In genomic region chr3:186946756-186947375, GRCh38 we compare ENCODE assay signal across 11 cellular contexts. TPM values are rescaled to one million over a fixed set of nuclear protein-coding genes. Genes with fewer than 3 reads are reported as not detected.
DNase-seq lines count a peak whose midpoint lies in the region; ATAC-seq and TF ChIP-seq lines count a peak whose summit lies in the region.
"Had no signal": no experiment of that assay in that cellular context is flagged by ENCODE, and none has a peak within 500 bp of the region (broad histone marks: within the 10 kb centered on the region; RNA-seq: fewer than 3 reads in every experiment).

No MANE protein-coding gene starts in this region.

- H3K14ac ChIP-seq in H9 (ENCODE audit: insufficient read depth, low read length) = no peak overlapping the region

- no peak overlapping the region for H2AK5ac ChIP-seq in H9 (ENCODE audit: insufficient read length, low read length)

- H3K27me3 ChIP-seq in H9 (ENCODE audit: insufficient read depth, low read length) (no peaks in the 10 kb centered on the region; the same call in 1 of the 2 replicates), gastroesophageal sphincter (no peaks in the 10 kb centered on the region)

- peaks cover 4% of the 10 kb centered on the region; the same call in 1 of the 2 replicates for H3K79me2 ChIP-seq in H9 (ENCODE audit: insufficient read depth, low read length)

- peaks cover 66% of the 10 kb centered on the region for H3K36me3 Mint-ChIP-seq in activated T-helper 1 cell treated with anti-CD3 and anti-CD28 coated beads, Interleukin-12 subunit alpha, Interleukin-12 subunit beta, Interleukin-2, Interleukin-4 antibody, amounts not matched to agents 30 ng/mL and 10 ng/mL and 1 ng/mL, durations not matched to agents 14 hours and 24 hours and 36 hours (ENCODE audit: low read depth)
- H3K36me3 Mint-ChIP-seq in H9 (ENCODE audit: insufficient read depth in 1 of 3, low read depth in 3 of 3) = peaks cover 75 to 84% (median 79%) of the 10 kb centered on the region in 3 experiments

- H3K4me1 Mint-ChIP-seq in activated T-helper 1 cell treated with anti-CD3 and anti-CD28 coated beads, Interleukin-12 subunit alpha, Interleukin-12 subunit beta, Interleukin-2, Interleukin-4 antibody, amounts not matched to agents 30 ng/mL and 10 ng/mL and 1 ng/mL, durations not matched to agents 14 hours and 24 hours and 36 hours (ENCODE audit: low read depth) = peaks cover 56% of the 10 kb centered on the region
- H3K4me1 Mint-ChIP-seq in H9 = peaks cover 43 to 46% of the 10 kb centered on the region in 2 experiments

- DNase-seq in ELF-1 (ENCODE audit: low read depth, low spot score) = peak; percentile 70
- DNase-seq in activated T-helper 1 cell treated with anti-CD3 and anti-CD28 coated beads, Interleukin-12 subunit alpha, Interleukin-12 subunit beta, Interleukin-2, Interleukin-4 antibody, amounts not matched to agents 30 ng/mL and 10 ng/mL and 1 ng/mL, durations not matched to agents 14 hours and 24 hours and 36 hours (ENCODE audit: low spot score) = no peak
- no peak for DNase-seq in H9
- no peak for DNase-seq in midbrain (lab: John Stamatoyannopoulos, UW)
- DNase-seq: mesenchymal stem cell; NCI-H446; stimulated activated naive CD4-positive, alpha-beta T cell had no signal

- H3K9ac ChIP-seq in H9 (ENCODE audit: extremely low read depth, insufficient read length, low read length) = no peak overlapping the region

- H3K36me3 ChIP-seq in gastroesophageal sphincter = peaks cover 0 to 4% of the 10 kb centered on the region in 2 donors

- H4K8ac ChIP-seq in H9 (replicated peaks; ENCODE audit: insufficient read length, low read depth, low read length) = no peak overlapping the region

- H3K4me3 Mint-ChIP-seq in activated T-helper 1 cell treated with anti-CD3 and anti-CD28 coated beads, Interleukin-12 subunit alpha, Interleukin-12 subunit beta, Interleukin-2, Interleukin-4 antibody, amounts not matched to agents 30 ng/mL and 10 ng/mL and 1 ng/mL, durations not matched to agents 14 hours and 24 hours and 36 hours = no peak overlapping the region
- H3K4me3 Mint-ChIP-seq in H9 = no peak overlapping the region

- no peak overlapping the region for H3K27ac ChIP-seq in H9 (ENCODE audit: insufficient read length, low read depth, low read length)
- no peak overlapping the region for H3K27ac ChIP-seq in gastroesophageal sphincter

- H3K4ac ChIP-seq in H9 (ENCODE audit: low read depth, low read length) = no peak overlapping the region

- H3K4me3 ChIP-seq in gastroesophageal sphincter = no peak overlapping the region

- ATAC-seq in GM18909 (IDR thresholded peaks at IDR 0.05; ENCODE audit: poor library complexity, unreplicated experiment) = peak; percentile 85
- peak; percentile 69 for ATAC-seq in HG02870 (IDR thresholded peaks at IDR 0.05; ENCODE audit: unreplicated experiment)
- no peak for ATAC-seq in HG03457 (IDR thresholded peaks at IDR 0.05; ENCODE audit: unreplicated experiment)
- ATAC-seq in gastroesophageal sphincter = no peak

- H3K4me1 ChIP-seq in H9 (ENCODE audit: insufficient read depth, low read length) = no peaks in the 10 kb centered on the region
- peaks cover 0 to 9% (median 0%) of the 10 kb centered on the region in 3 donors for H3K4me1 ChIP-seq in gastroesophageal sphincter

- no peaks in the 10 kb centered on the region for H3K79me1 ChIP-seq in H9 (ENCODE audit: insufficient read depth, low read depth, low read length, poor library complexity, severe bottlenecking)

- no peak overlapping the region for H3K23ac ChIP-seq in H9 (ENCODE audit: insufficient read length, low read depth, low read length)

- H4K91ac ChIP-seq in H9 (ENCODE audit: insufficient read length, low read depth, low read length) = no peak overlapping the region

- intact Hi-C loops in activated T-helper 1 cell treated with anti-CD3 and anti-CD28 coated beads, Interleukin-12 subunit alpha, Interleukin-12 subunit beta, Interleukin-2, Interleukin-4 antibody, amounts not matched to agents 30 ng/mL and 10 ng/mL and 1 ng/mL, durations not matched to agents 14 hours and 24 hours and 36 hours (cut with micrococcal nuclease) = no loop called here

- H3K27me3 Mint-ChIP-seq in activated T-helper 1 cell treated with anti-CD3 and anti-CD28 coated beads, Interleukin-12 subunit alpha, Interleukin-12 subunit beta, Interleukin-2, Interleukin-4 antibody, amounts not matched to agents 30 ng/mL and 10 ng/mL and 1 ng/mL, durations not matched to agents 14 hours and 24 hours and 36 hours (ENCODE audit: insufficient read depth) = no peaks in the 10 kb centered on the region
- H3K27me3 Mint-ChIP-seq in H9 (ENCODE audit: low read depth) = no peaks in the 10 kb centered on the region

- H3T11ph ChIP-seq in H9 (ENCODE audit: low read length) = no peak overlapping the region

- no CpG with 5 or more reads among the region's 9 CpGs for whole genome bisulfite sequencing in H9 (ENCODE audit: extremely low coverage, insufficient read length, low lambda C conversion rate)
- WGBS in gastroesophageal sphincter (ENCODE audit: low coverage in 1 of 2), 2 donors = 84 to 86% methylated on average over 5 to 8 of the region's 9 CpGs

- H3K9me3 ChIP-seq in H9 (ENCODE audit: control insufficient read depth, low read depth, low read length) (no peaks in the 10 kb centered on the region), gastroesophageal sphincter (peaks cover 0 to 5% (median 0%) of the 10 kb centered on the region in 3 donors)

- no peak overlapping the region for H2BK15ac ChIP-seq in H9 (ENCODE audit: low read depth, low read length)

- H2AFZ ChIP-seq in H9 (ENCODE audit: low read length) = no peak overlapping the region

- no peak for TF ChIP-seq EP300 in gastroesophageal sphincter (IDR thresholded peaks at IDR 0.05)

- TF ChIP-seq CTCF in H9 (conservative IDR thresholded peaks at IDR 0.05) (no peak), gastroesophageal sphincter (IDR thresholded peaks at IDR 0.05) (no peak)

- H3K56ac ChIP-seq in H9 (ENCODE audit: insufficient read length, low read depth, low read length) = no peak overlapping the region

- no peak overlapping the region for H3K4me2 ChIP-seq in H9 (ENCODE audit: insufficient read depth, insufficient read length, low read length)

- H3K18ac ChIP-seq in H9 (ENCODE audit: insufficient read length, low read depth, low read length) = no peak overlapping the region

- peaks cover 6% of the 10 kb centered on the region for H3K9me3 Mint-ChIP-seq in activated T-helper 1 cell treated with anti-CD3 and anti-CD28 coated beads, Interleukin-12 subunit alpha, Interleukin-12 subunit beta, Interleukin-2, Interleukin-4 antibody, amounts not matched to agents 30 ng/mL and 10 ng/mL and 1 ng/mL, durations not matched to agents 14 hours and 24 hours and 36 hours
- peaks cover 0 to 5% of the 10 kb centered on the region in 2 experiments; a peak in 3 of 5 replicates for H3K9me3 Mint-ChIP-seq in H9

- no peak overlapping the region for H4K5ac ChIP-seq in H9 (ENCODE audit: insufficient read length, low read depth, low read length)

- no peaks in the 10 kb centered on the region for H3K23me2 ChIP-seq in H9 (ENCODE audit: insufficient read length, low read depth, low read length, poor library complexity, severe bottlenecking)

- H4K20me1 ChIP-seq in H9 (ENCODE audit: control insufficient read depth, insufficient read depth, insufficient read length) = peaks cover 4% of the 10 kb centered on the region

- TF ChIP-seq POLR2A in gastroesophageal sphincter (IDR thresholded peaks at IDR 0.05) = no peak

- H2BK12ac ChIP-seq in H9 (ENCODE audit: insufficient read length, low read depth, low read length) = no peak overlapping the region

- no peak overlapping the region for H2BK20ac ChIP-seq in H9 (ENCODE audit: low read depth, low read length, poor library complexity, severe bottlenecking)

- peak overlapping the region; percentile 4 for H3K27ac Mint-ChIP-seq in activated T-helper 1 cell treated with anti-CD3 and anti-CD28 coated beads, Interleukin-12 subunit alpha, Interleukin-12 subunit beta, Interleukin-2, Interleukin-4 antibody, amounts not matched to agents 30 ng/mL and 10 ng/mL and 1 ng/mL, durations not matched to agents 14 hours and 24 hours and 36 hours
- peak overlapping the region in 1 of 3 experiments; percentile 51; a peak in 4 of 7 replicates for H3K27ac Mint-ChIP-seq in H9

- H2BK5ac ChIP-seq in H9 (ENCODE audit: insufficient read length, low read length) = no peak overlapping the region

- H2BK120ac ChIP-seq in H9 (ENCODE audit: low read depth, low read length, poor library complexity, severe bottlenecking) = no peak overlapping the region

RNA-seq across cellular contexts. Expression of gene ST6GAL1, which starts 16.5 kb away (rescaled TPM):
- 147 and 148 TPM in 2 replicates for total RNA-seq in activated T-helper 1 cell treated with anti-CD3 and anti-CD28 coated beads, Interleukin-12 subunit alpha, Interleukin-12 subunit beta, Interleukin-2, Interleukin-4 antibody, amounts not matched to agents 30 ng/mL and 10 ng/mL and 1 ng/mL, durations not matched to agents 14 hours and 24 hours and 36 hours
- total RNA-seq in H9 (2021) (139 and 141 TPM in 2 replicates), gastroesophageal sphincter (10 to 100 TPM; 18.0 to 32.2 (median 20.9) TPM)

Comparison
In these comparisons a context has a peak if more than half of its experiments do, and no peak if none do; other contexts are left out.
1. ATAC-seq: peak in GM18909 (single experiment) and HG02870 (single experiment); none in HG03457 (single experiment) and gastroesophageal sphincter (single experiment).